ENCODE assay signal across 8 cellular contexts in the genomic region with DNA sequence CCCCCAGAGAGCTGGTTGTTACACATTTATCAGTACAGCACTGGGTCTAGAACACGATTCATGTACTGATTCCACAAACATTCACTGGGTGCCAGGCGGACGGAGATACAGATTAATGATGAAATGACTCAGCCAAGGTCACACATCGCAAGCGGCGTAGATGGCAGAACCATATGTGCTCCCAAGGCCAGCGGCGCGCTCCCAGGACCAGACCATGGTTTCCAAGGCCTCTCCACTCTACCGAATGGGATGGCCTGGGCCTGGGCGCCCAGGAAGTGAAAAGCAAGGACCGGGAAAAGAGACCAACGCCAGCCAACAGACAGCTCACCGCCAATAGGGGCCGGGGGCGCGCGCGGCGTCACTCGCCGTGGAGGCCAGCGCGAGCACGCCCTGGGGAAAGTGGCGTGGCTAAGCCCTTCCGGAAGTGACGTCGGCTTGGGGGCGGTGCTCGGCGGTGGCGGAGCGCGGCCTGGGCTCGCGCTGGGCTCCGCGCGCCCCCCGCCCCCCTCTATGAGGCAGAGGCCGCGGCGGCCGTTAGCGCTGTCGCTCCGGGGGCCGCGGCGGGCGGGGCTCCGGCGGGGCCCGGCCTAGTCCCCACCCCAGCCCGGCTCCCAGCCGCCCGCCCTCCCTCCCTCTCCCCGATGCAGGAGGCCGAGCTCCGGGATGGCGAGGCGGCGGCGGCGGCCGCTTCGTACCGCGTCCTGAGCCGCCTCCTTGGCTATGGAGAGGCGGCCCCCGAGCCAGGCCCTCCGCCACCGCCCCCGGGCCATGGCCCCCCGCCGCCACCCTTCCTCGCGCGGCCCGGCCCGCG.
DNase-seq lines count a peak whose midpoint lies in the region; TF ChIP-seq lines count a peak whose summit lies in the region.

A gene with protein sequence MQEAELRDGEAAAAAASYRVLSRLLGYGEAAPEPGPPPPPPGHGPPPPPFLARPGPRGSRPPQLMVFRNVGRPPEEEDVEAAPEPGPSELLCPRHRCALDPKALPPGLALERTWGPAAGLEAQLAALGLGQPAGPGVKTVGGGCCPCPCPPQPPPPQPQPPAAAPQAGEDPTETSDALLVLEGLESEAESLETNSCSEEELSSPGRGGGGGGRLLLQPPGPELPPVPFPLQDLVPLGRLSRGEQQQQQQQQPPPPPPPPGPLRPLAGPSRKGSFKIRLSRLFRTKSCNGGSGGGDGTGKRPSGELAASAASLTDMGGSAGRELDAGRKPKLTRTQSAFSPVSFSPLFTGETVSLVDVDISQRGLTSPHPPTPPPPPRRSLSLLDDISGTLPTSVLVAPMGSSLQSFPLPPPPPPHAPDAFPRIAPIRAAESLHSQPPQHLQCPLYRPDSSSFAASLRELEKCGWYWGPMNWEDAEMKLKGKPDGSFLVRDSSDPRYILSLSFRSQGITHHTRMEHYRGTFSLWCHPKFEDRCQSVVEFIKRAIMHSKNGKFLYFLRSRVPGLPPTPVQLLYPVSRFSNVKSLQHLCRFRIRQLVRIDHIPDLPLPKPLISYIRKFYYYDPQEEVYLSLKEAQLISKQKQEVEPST (plus strand): TSS at position 433 of the 811 bp plus-strand sequence. CDS start 209 bp downstream, at position 642.

- TF ChIP-seq CTCF in MM.1S (IDR thresholded peaks at IDR 0.05; ENCODE audit: low read length), result no peak

- H3K79me2 ChIP-seq in MM.1S (ENCODE audit: low read length), result no peaks in the 10 kb centered on the region

- peak within 1 kb of the TSS; percentile 94 for H3K4me2 ChIP-seq in MM.1S (ENCODE audit: low read depth, low read length)

- H3K9me3 ChIP-seq in ES-I3 (ENCODE audit: control insufficient read depth, insufficient read depth, low read length), result no peaks in the 10 kb centered on the region; the same call in 1 of the 2 replicates
- no peaks in the 10 kb centered on the region for H3K9me3 ChIP-seq in HAP-1
- no peaks in the 10 kb centered on the region for H3K9me3 ChIP-seq in MM.1S (replicated peaks; ENCODE audit: insufficient read depth, low read length)
- no peaks in the 10 kb centered on the region for H3K9me3 ChIP-seq in neuron (ENCODE audit: low read length)

- H3K27ac ChIP-seq in MM.1S (ENCODE audit: low read length), result no peak within 1 kb of the TSS

- H3K27me3 ChIP-seq in HAP-1 (ENCODE audit: low read depth) (no peaks in the 10 kb centered on the region), MM.1S (replicated peaks; ENCODE audit: insufficient read depth, low read length) (no peaks in the 10 kb centered on the region), neuron (ENCODE audit: insufficient read depth, low read length) (no peaks in the 10 kb centered on the region)

- H4K20me1 ChIP-seq in MM.1S (ENCODE audit: insufficient read depth, low read length), result no peaks in the 10 kb centered on the region

- H3K36me3 ChIP-seq in ES-I3 (ENCODE audit: insufficient read depth, low read length) (no peaks in the 10 kb centered on the region), HAP-1 (replicated peaks) (no peaks in the 10 kb centered on the region; the same call in 1 of the 2 replicates), MM.1S (replicated peaks; ENCODE audit: insufficient read depth, low read length) (no peaks in the 10 kb centered on the region), neuron (ENCODE audit: insufficient read depth, low read length) (no peaks in the 10 kb centered on the region)

- H3K4me1 ChIP-seq in ES-I3 (ENCODE audit: insufficient read depth, low read length) (peaks cover 26% of the 10 kb centered on the region), HAP-1 (peaks cover 35% of the 10 kb centered on the region), MM.1S (ENCODE audit: low read length) (peaks cover 4% of the 10 kb centered on the region; the same call in 1 of the 2 replicates), neuron (ENCODE audit: insufficient read depth, low read length) (peaks cover 28% of the 10 kb centered on the region)

- peak within 1 kb of the TSS; percentile 100 for H2AFZ ChIP-seq in MM.1S (ENCODE audit: low read length)
- H2AFZ ChIP-seq in neuron (ENCODE audit: low read depth, low read length), result peak within 1 kb of the TSS; percentile 65

- DNase-seq in HAP-1 (ENCODE audit: low spot score in 2 of 2), result peak; percentile 78 to 97
- DNase-seq in MM.1S, result peak; percentile 90
- DNase-seq in SHP77 treated with DMSO at 0.1 percent for 48 hours (lab: John Stamatoyannopoulos, UW), result peak; percentile 90
- DNase-seq in activated gamma-delta T cell treated with Interleukin-2 at 50 U/mL for 16 hours, result peak; percentile 92
- peak; percentile 82 for DNase-seq in foreskin melanocyte
- peak; percentile 83 for DNase-seq in stromal cell of bone marrow (ENCODE audit: low read depth)

- peak within 1 kb of the TSS; percentile 82 for H3K9ac ChIP-seq in ES-I3 (ENCODE audit: low read depth, low read length)
- H3K9ac ChIP-seq in MM.1S (ENCODE audit: low read length), result peak within 1 kb of the TSS; percentile 56; the same call in 1 of the 2 replicates

- in situ Hi-C loops in HAP-1 (cut with MboI; ENCODE audit: low sequenced_read_pairs), result no loop called here

- no peaks in the 10 kb centered on the region for H3F3A ChIP-seq in MM.1S (ENCODE audit: insufficient read depth, low read length)

- H3K9me2 ChIP-seq in MM.1S (replicated peaks; ENCODE audit: insufficient read depth, low read length), result no peaks in the 10 kb centered on the region

- peak within 1 kb of the TSS; percentile 65 for H3K4me3 ChIP-seq in HAP-1
- H3K4me3 ChIP-seq in MM.1S (ENCODE audit: low read length), result peak within 1 kb of the TSS; percentile 79
- H3K4me3 ChIP-seq in neuron (ENCODE audit: low read length), result peak within 1 kb of the TSS; percentile 86
